ENCODE assay signal across 11 cellular contexts in the genomic region with DNA sequence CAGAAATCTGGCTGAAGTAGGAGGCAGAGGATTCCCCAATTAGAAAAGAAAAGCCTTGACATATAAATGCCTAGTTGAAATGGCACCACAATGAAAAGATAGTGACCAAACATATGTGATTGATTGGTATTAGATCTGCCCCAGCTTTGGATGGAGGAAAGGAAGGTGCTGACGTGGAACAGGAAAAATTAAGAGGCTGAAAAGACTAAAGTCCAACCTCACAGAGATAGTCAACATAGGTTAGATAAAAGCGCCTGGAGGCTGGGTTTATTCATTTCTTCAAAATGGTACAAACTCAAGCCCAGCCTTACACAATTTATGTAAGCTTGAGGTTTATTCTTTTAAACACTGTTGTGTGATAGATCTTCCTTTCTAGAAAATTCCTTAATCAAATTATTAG.
"Had no signal": no experiment of that assay in that cellular context is flagged by ENCODE, and none has a peak within 500 bp of the region (broad histone marks: within the 10 kb centered on the region; RNA-seq: fewer than 3 reads in every experiment).

No MANE protein-coding gene starts in this region.

- H3K4me3 Mint-ChIP-seq: GM23338, H9, HFFc6 had no signal

- DNase-seq: GM23248, GOT3, H7, H9, HCEC 1CT, HFFc6 had no signal

- H3K9me3 ChIP-seq: HAP-1 had no signal

- ATAC-seq: GM23338, HCT116 had no signal

- H3K4me3 ChIP-seq: GM23248, GM23338, HAP-1 had no signal

- H3K27ac ChIP-seq: GM23248 had no signal

- H3K4me1 ChIP-seq: HAP-1 had no signal

- H3K27ac Mint-ChIP-seq: GM23338, H9, HFFc6 had no signal

- FAIRE-seq: H1, H54 had no signal

- H3K36me3 ChIP-seq: HAP-1 had no signal
